Comparison of ENCODE assay signal across 8 cellular contexts in the genomic region with DNA sequence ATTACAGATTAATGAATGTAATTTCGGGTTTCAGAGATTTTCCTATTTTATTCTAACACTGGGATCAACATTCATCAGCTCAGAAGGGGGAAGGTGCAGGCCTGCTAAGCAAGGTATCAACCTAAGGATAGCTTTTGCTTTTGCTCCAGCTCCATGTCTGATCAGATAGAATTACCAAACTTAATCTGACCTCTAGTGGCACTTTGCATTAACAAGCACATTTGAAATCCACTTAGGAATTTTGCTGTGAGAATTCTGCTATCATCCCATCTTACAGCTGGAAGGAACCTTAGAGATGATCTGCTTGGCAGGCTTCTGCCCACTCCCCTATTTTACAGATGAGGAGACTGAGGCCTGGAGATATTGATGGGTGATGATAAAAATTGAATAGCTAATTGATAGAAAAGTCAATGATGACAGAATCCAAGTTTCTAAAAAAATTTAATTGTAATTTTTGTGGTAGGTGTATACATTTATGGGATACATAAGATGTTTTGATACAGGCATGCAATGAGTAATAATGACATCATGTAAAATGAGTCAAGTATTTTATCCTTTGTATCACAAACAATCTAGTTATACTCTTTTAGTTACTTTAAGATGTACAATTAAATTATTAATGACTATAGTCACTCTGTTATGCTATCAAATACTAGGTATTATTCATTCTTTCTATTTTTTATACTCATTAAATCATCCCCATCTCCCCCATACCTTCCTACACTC.
A peak's percentile ranks its signal among the peaks of the same experiment; 100 is the strongest.
DNase-seq lines count a peak whose midpoint lies in the region; ATAC-seq and TF ChIP-seq lines count a peak whose summit lies in the region.

No MANE protein-coding gene starts in this region.

- peaks cover 2% of the 10 kb centered on the region for H3K27me3 ChIP-seq in CD4-positive, CD25-positive, alpha-beta regulatory T cell (ENCODE audit: control insufficient read depth, insufficient read depth, low read length)

- H3K27me3 Mint-ChIP-seq in CD4-positive, CD25-positive, alpha-beta regulatory T cell, result peaks cover 14% of the 10 kb centered on the region
- H3K27me3 Mint-ChIP-seq in nephron (ENCODE audit: low read depth), result no peaks in the 10 kb centered on the region

- peak in 2 of 3 donors; percentile 38 to 65 for DNase-seq in CD4-positive, CD25-positive, alpha-beta regulatory T cell
- peak; percentile 73 for DNase-seq in LoVo (ENCODE audit: low spot score)
- peak; percentile 42 for DNase-seq in RWPE1 (ENCODE audit: low spot score)
- DNase-seq in stimulated activated CD4-positive, alpha-beta T cell treated with anti-CD3 and anti-CD28 coated beads, Interleukin-1b, Interleukin-23, amount 100 ng/mL, for 48 hours, result no peak
- DNase-seq in cerebellar nuclear complex (lab: John Stamatoyannopoulos, UW), result no peak

- peaks cover 9 to 50% (median 31%) of the 10 kb centered on the region in 4 donors for H3K4me1 Mint-ChIP-seq in CD4-positive, CD25-positive, alpha-beta regulatory T cell
- H3K4me1 Mint-ChIP-seq in nephron, result peaks cover 5% of the 10 kb centered on the region

- no peaks in the 10 kb centered on the region for H3K9me3 ChIP-seq in CD4-positive, CD25-positive, alpha-beta regulatory T cell (ENCODE audit: control insufficient read depth in 2 of 2, low read length in 2 of 2)

- no peak overlapping the region for H3K27ac ChIP-seq in CD4-positive, CD25-positive, alpha-beta regulatory T cell (ENCODE audit: insufficient read depth, low read length, poor library complexity, severe bottlenecking)
- no peak overlapping the region for H3K27ac ChIP-seq in RWPE1

- H3K9me3 Mint-ChIP-seq in CD4-positive, CD25-positive, alpha-beta regulatory T cell, result no peaks in the 10 kb centered on the region
- H3K9me3 Mint-ChIP-seq in nephron, result peaks cover 9% of the 10 kb centered on the region

- H3K4me3 Mint-ChIP-seq in CD4-positive, CD25-positive, alpha-beta regulatory T cell, result no peak overlapping the region
- H3K4me3 Mint-ChIP-seq in nephron, result no peak overlapping the region

- no peaks in the 10 kb centered on the region for H3K36me3 ChIP-seq in CD4-positive, CD25-positive, alpha-beta regulatory T cell (ENCODE audit: control insufficient read depth, insufficient read depth, low read length)

- no peak overlapping the region for H3K4me3 ChIP-seq in CD4-positive, CD25-positive, alpha-beta regulatory T cell (ENCODE audit: low read depth, low read length)

- ATAC-seq in CD4-positive, CD25-positive, alpha-beta regulatory T cell (ENCODE audit: low read depth in 2 of 2), result peak in 1 of 2 donors; percentile 42
- ATAC-seq in GM18907 (IDR thresholded peaks at IDR 0.05; ENCODE audit: unreplicated experiment), result peak; percentile 63
- ATAC-seq in esophagus mucosa, result peak; percentile 76

- no peaks in the 10 kb centered on the region for H3K36me3 Mint-ChIP-seq in CD4-positive, CD25-positive, alpha-beta regulatory T cell
- no peaks in the 10 kb centered on the region for H3K36me3 Mint-ChIP-seq in nephron (ENCODE audit: low read depth)

- TF ChIP-seq CTCF in RWPE1 (conservative IDR thresholded peaks at IDR 0.05; ENCODE audit: low read depth) (peak; percentile 64), nephron (IDR thresholded peaks at IDR 0.05; ENCODE audit: unreplicated experiment in 3 of 3) (peak; percentile 56 to 69 (median 67))

- CTCF ChIA-PET in RWPE1 (lab: Yijun Ruan, JAX), result interaction anchor here (0.6 to 1.9 kb wide), 17 partner anchors 10 to 433 kb away, joined by 3 to 10 read pairs (median 4); a partner anchor contains a TSS

- H3K4me1 ChIP-seq in CD4-positive, CD25-positive, alpha-beta regulatory T cell (ENCODE audit: control insufficient read depth, insufficient read depth, low read length, poor library complexity, severe bottlenecking), result peaks cover 20% of the 10 kb centered on the region

- H3K27ac Mint-ChIP-seq in CD4-positive, CD25-positive, alpha-beta regulatory T cell, result no peak overlapping the region
- H3K27ac Mint-ChIP-seq in nephron, result no peak overlapping the region

- POLR2A ChIA-PET in RWPE1 (lab: Yijun Ruan, JAX; ENCODE audit: low non-redundant PET), result no interaction called here

Comparison
In these comparisons a context has a peak if more than half of its experiments do, and no peak if none do; other contexts are left out.
1. DNase-seq: peak in CD4-positive, CD25-positive, alpha-beta regulatory T cell (2 of 3), LoVo (single experiment) and RWPE1 (single experiment); none in stimulated activated CD4-positive, alpha-beta T cell treated with anti-CD3 and anti-CD28 coated beads, Interleukin-1b, Interleukin-23, amount 100 ng/mL, for 48 hours (single experiment) and cerebellar nuclear complex (0 of 2).